In genomic region chr5:138224712-138225111, GRCh38 we compare ENCODE assay signal across 29 cellular contexts. TPM values are rescaled to one million over a fixed set of nuclear protein-coding genes. Genes with fewer than 3 reads are reported as not detected.
"Had no signal": no experiment of that assay in that cellular context is flagged by ENCODE, and none has a peak within 500 bp of the region (broad histone marks: within the 10 kb centered on the region; RNA-seq: fewer than 3 reads in every experiment).

No MANE protein-coding gene starts in this region.

- H3K4me1 Mint-ChIP-seq: stimulated activated effector memory CD8-positive, alpha-beta T cell treated with anti-CD3 and anti-CD28 coated beads, Interleukin-12 subunit alpha, Interleukin-12 subunit beta, amount 100 ng/mL, for 72 hours; stimulated activated memory B cell treated with anti-CD40 and anti-IgM and Interleukin-4, amounts not matched to agents 10 μg/mL and 1 μg/mL and 100 μg/mL, for 72 hours had no signal

- H3K9me3 Mint-ChIP-seq: stimulated activated effector memory CD8-positive, alpha-beta T cell treated with anti-CD3 and anti-CD28 coated beads, Interleukin-12 subunit alpha, Interleukin-12 subunit beta, amount 100 ng/mL, for 72 hours; stimulated activated naive CD8-positive, alpha-beta T cell treated with anti-CD3 and anti-CD28 coated beads, Interleukin-15, Interleukin-2, amounts not matched to agents 100 ng/mL and 50 ng/mL, for 24 hours; type B pancreatic cell had no signal

- ATAC-seq: stimulated activated effector memory CD8-positive, alpha-beta T cell treated with anti-CD3 and anti-CD28 coated beads, Interleukin-12 subunit alpha, Interleukin-12 subunit beta, amount 100 ng/mL, for 72 hours; stimulated activated memory B cell treated with anti-CD40 and anti-IgM and Interleukin-4, amounts not matched to agents 10 μg/mL and 1 μg/mL and 100 μg/mL, for 72 hours; stimulated activated naive B cell treated with anti-CD40 and anti-IgM and Interleukin-4, amounts not matched to agents 10 μg/mL and 1 μg/mL and 100 μg/mL, for 72 hours; stimulated activated naive CD8-positive, alpha-beta T cell treated with anti-CD3 and anti-CD28 coated beads, Interleukin-15, amount 100 ng/mL, for 72 hours; stimulated activated naive CD8-positive, alpha-beta T cell treated with anti-CD3 and anti-CD28 coated beads, Interleukin-15, Interleukin-2, amounts not matched to agents 100 U/mL and 50 U/mL, for 24 hours; upper lobe of right lung had no signal

- H3K4me1 ChIP-seq: suprapubic skin, testis, thyroid gland, transverse colon, upper lobe of right lung, uterus, vagina had no signal

- H3K4me3 ChIP-seq: stomach, suprapubic skin, testis, thoracic aorta, thyroid gland, tibial artery, tibial nerve, transverse colon, upper lobe of left lung, upper lobe of right lung, uterus, vagina had no signal

- H3K4me3 Mint-ChIP-seq: stimulated activated effector memory CD8-positive, alpha-beta T cell treated with anti-CD3 and anti-CD28 coated beads, Interleukin-12 subunit alpha, Interleukin-12 subunit beta, amount 100 ng/mL, for 72 hours; stimulated activated memory B cell treated with anti-CD40 and anti-IgM and Interleukin-4, amounts not matched to agents 10 μg/mL and 1 μg/mL and 100 μg/mL, for 72 hours; stimulated activated naive B cell treated with anti-CD40 and anti-IgM and Interleukin-4, amounts not matched to agents 10 μg/mL and 1 μg/mL and 100 μg/mL, for 72 hours; stimulated activated naive CD8-positive, alpha-beta T cell treated with anti-CD3 and anti-CD28 coated beads, Interleukin-15, amount 100 ng/mL, for 72 hours; stimulated activated naive CD8-positive, alpha-beta T cell treated with anti-CD3 and anti-CD28 coated beads, Interleukin-15, Interleukin-2, amounts not matched to agents 100 ng/mL and 50 ng/mL, for 24 hours; type B pancreatic cell had no signal

- H3K36me3 Mint-ChIP-seq: stimulated activated effector memory CD8-positive, alpha-beta T cell treated with anti-CD3 and anti-CD28 coated beads, Interleukin-12 subunit alpha, Interleukin-12 subunit beta, amount 100 ng/mL, for 72 hours; stimulated activated memory B cell treated with anti-CD40 and anti-IgM and Interleukin-4, amounts not matched to agents 10 μg/mL and 1 μg/mL and 100 μg/mL, for 72 hours; type B pancreatic cell had no signal

- H3K27ac Mint-ChIP-seq: stimulated activated effector memory CD8-positive, alpha-beta T cell treated with anti-CD3 and anti-CD28 coated beads, Interleukin-12 subunit alpha, Interleukin-12 subunit beta, amount 100 ng/mL, for 72 hours; stimulated activated memory B cell treated with anti-CD40 and anti-IgM and Interleukin-4, amounts not matched to agents 10 μg/mL and 1 μg/mL and 100 μg/mL, for 72 hours; stimulated activated naive B cell treated with anti-CD40 and anti-IgM and Interleukin-4, amounts not matched to agents 10 μg/mL and 1 μg/mL and 100 μg/mL, for 72 hours; stimulated activated naive CD8-positive, alpha-beta T cell treated with anti-CD3 and anti-CD28 coated beads, Interleukin-15, amount 100 ng/mL, for 72 hours; stimulated activated naive CD8-positive, alpha-beta T cell treated with anti-CD3 and anti-CD28 coated beads, Interleukin-15, Interleukin-2, amounts not matched to agents 100 ng/mL and 50 ng/mL, for 24 hours; type B pancreatic cell had no signal

- H3K27me3 ChIP-seq: stomach, suprapubic skin, testis, thyroid gland, tibial artery, tibial nerve, transverse colon, upper lobe of left lung, upper lobe of right lung, uterus, vagina had no signal

- H3K9me3 ChIP-seq: suprapubic skin, testis, thyroid gland, upper lobe of left lung, upper lobe of right lung, uterus, vagina had no signal

- DNase-seq: stimulated activated CD4-positive, alpha-beta T cell treated with anti-CD3 and anti-CD28 coated beads, Interleukin-2, amount 100 ng/mL, for 48 hours; stimulated activated CD4-positive, alpha-beta T cell treated with anti-CD3 and anti-CD28 coated beads, Interleukin-4, amount 100 ng/mL, for 1 hour; stimulated activated CD4-positive, alpha-beta T cell treated with anti-CD3 and anti-CD28 coated beads, Interleukin-4, amount 100 ng/mL, for 24 hours; stimulated activated CD4-positive, alpha-beta T cell treated with anti-CD3 and anti-CD28 coated beads, Interleukin-4, amount 100 ng/mL, for 4 hours; stimulated activated CD8-positive, alpha-beta memory T cell treated with anti-CD3 and anti-CD28 coated beads, Interleukin-4, amount 100 ng/mL, for 48 hours; stimulated activated naive B cell treated with anti-CD40 and anti-IgM and Interleukin-4, amounts not matched to agents 10 μg/mL and 1 μg/mL and 100 μg/mL, for 72 hours; stimulated activated naive CD4-positive, alpha-beta T cell; stimulated activated naive CD4-positive, alpha-beta T cell treated with Interleukin-2 at 50 U/mL for 16 hours; stimulated activated naive CD8-positive, alpha-beta T cell treated with anti-CD3 and anti-CD28 coated beads, Interleukin-15, amount 100 ng/mL, for 72 hours; stimulated activated naive CD8-positive, alpha-beta T cell treated with anti-CD3 and anti-CD28 coated beads, Interleukin-15, Interleukin-2, amounts not matched to agents 100 U/mL and 50 U/mL, for 24 hours; stomach; substantia nigra; testis; thyroid gland; tibial artery; transverse colon; trophoblast cell; upper lobe of left lung; upper lobe of right lung; uterus had no signal

- H3K36me3 ChIP-seq: stomach, suprapubic skin, thoracic aorta, thyroid gland, tibial artery, tibial nerve, transverse colon, upper lobe of left lung, upper lobe of right lung, uterus, vagina had no signal

- H3K27ac ChIP-seq: stomach, suprapubic skin, testis, thoracic aorta, thyroid gland, tibial artery, tibial nerve, transverse colon, upper lobe of left lung, upper lobe of right lung, uterus, vagina had no signal

RNA-seq across cellular contexts. Expression of gene GFRA3, which starts 49.7 kb away (rescaled TPM):
- total RNA-seq: temporal lobe, thyroid gland had no signal
